26 cellular contexts compared by ENCODE assay signal in genomic region chr3:73364517-73364916, GRCh38.
"Had no signal": no experiment of that assay in that cellular context is flagged by ENCODE, and none has a peak within 500 bp of the region (broad histone marks: within the 10 kb centered on the region; RNA-seq: fewer than 3 reads in every experiment).

No MANE protein-coding gene starts in this region.

- H3K27me3 Mint-ChIP-seq: naive B cell, progenitor cell of endocrine pancreas, type B pancreatic cell had no signal

- H3K4me1 ChIP-seq: left ventricle myocardium inferior, lower lobe of right lung, pancreas, thyroid gland had no signal

- H3K4me3 ChIP-seq: esophagus muscularis mucosa, left ventricle myocardium inferior, lower lobe of right lung, pancreas, smooth muscle cell, stomach, suprapubic skin, thyroid gland had no signal

- FAIRE-seq: endometrium, keratinocyte, pancreas, urothelium cell line had no signal

- H3K27me3 ChIP-seq: esophagus muscularis mucosa, pancreas, stomach, suprapubic skin, thyroid gland had no signal

- H3K27ac ChIP-seq: epithelial cell of prostate, left ventricle myocardium inferior, lower lobe of right lung, pancreas, suprapubic skin, thyroid gland had no signal

- ATAC-seq: lower lobe of right lung had no signal

- H3K9me3 ChIP-seq: esophagus muscularis mucosa, lower lobe of right lung, pancreas, thyroid gland had no signal

- H3K4me1 Mint-ChIP-seq: immature natural killer cell, naive B cell had no signal

- H3K4me2 ChIP-seq: smooth muscle cell had no signal

- H3K27ac Mint-ChIP-seq: immature natural killer cell, naive B cell, nephron, progenitor cell of endocrine pancreas, type B pancreatic cell had no signal

- H3K4me3 Mint-ChIP-seq: immature natural killer cell, naive B cell, nephron, type B pancreatic cell had no signal

- DNase-seq: effector memory CD4-positive, alpha-beta T cell; foreskin fibroblast; immature natural killer cell; left cardiac atrium; left ventricle myocardium inferior; lower lobe of right lung; mesenchymal stem cell; midbrain; naive B cell; occipital lobe; pancreas; right cardiac atrium; stimulated activated CD4-positive, alpha-beta T cell treated with anti-CD3 and anti-CD28 coated beads, Interleukin-2, amount 100 ng/mL, for 48 hours; stimulated activated naive CD4-positive, alpha-beta T cell; stomach; thyroid gland had no signal

- H3K36me3 Mint-ChIP-seq: naive B cell had no signal

- H3K36me3 ChIP-seq: esophagus muscularis mucosa, left ventricle myocardium inferior, lower lobe of right lung, pancreas, stomach, suprapubic skin, thyroid gland had no signal
